1 cellular context compared by ENCODE assay signal in the genomic region with DNA sequence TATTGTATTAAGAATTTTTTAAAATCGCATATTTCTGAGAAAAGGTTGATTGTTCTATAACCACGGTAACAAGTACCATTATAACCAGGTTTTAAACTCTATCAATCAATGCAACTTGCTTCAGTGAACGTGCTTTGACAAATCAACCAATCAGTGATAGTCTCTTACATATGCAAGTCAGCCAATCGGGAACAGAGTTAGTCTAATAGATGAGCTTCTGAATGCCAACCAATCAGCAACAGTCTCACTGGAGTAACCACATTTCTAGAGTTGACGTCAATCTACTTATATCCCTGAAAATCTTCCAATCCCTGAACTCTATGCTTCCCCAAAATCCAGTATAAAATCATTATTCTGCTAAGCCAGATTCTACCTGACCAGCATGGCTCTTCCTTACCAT.
TF ChIP-seq lines count a peak whose summit lies in the region.

No MANE protein-coding gene starts in this region.

TF ChIP-seq in K562, 482 proteins besides CTCF, POLR2A, EP300 and RAD21:
- TF ChIP-seq SRF (CRISPR knock-in tag; IDR thresholded peaks at IDR 0.05) (no peak), ZBED1 (IDR thresholded peaks at IDR 0.05) (no peak), RFX7 (CRISPR knock-in tag; IDR thresholded peaks at IDR 0.05) (no peak), ZNF717 (CRISPR knock-in tag; IDR thresholded peaks at IDR 0.05) (no peak), TEAD1 (CRISPR knock-in tag; IDR thresholded peaks at IDR 0.05) (no peak), GMEB1 (CRISPR knock-in tag; IDR thresholded peaks at IDR 0.05) (no peak), ZNF121 (CRISPR knock-in tag; conservative IDR thresholded peaks at IDR 0.05) (no peak), CAMTA2 (CRISPR knock-in tag; conservative IDR thresholded peaks at IDR 0.05) (no peak), PRPF4 (IDR thresholded peaks at IDR 0.05; ENCODE audit: insufficient read depth, low read depth, low read length, poor library complexity, severe bottlenecking) (no peak), ZNF133 (CRISPR knock-in tag; IDR thresholded peaks at IDR 0.05) (no peak), ZNF316 (IDR thresholded peaks at IDR 0.05) (no peak), CCNT2 (IDR thresholded peaks at IDR 0.05; ENCODE audit: borderline replicate concordance, extremely low read depth, insufficient read length, low read depth, low read length) (no peak), ZNF282 (CRISPR knock-in tag; IDR thresholded peaks at IDR 0.05) (no peak)
- TF ChIP-seq, protein P1, sequence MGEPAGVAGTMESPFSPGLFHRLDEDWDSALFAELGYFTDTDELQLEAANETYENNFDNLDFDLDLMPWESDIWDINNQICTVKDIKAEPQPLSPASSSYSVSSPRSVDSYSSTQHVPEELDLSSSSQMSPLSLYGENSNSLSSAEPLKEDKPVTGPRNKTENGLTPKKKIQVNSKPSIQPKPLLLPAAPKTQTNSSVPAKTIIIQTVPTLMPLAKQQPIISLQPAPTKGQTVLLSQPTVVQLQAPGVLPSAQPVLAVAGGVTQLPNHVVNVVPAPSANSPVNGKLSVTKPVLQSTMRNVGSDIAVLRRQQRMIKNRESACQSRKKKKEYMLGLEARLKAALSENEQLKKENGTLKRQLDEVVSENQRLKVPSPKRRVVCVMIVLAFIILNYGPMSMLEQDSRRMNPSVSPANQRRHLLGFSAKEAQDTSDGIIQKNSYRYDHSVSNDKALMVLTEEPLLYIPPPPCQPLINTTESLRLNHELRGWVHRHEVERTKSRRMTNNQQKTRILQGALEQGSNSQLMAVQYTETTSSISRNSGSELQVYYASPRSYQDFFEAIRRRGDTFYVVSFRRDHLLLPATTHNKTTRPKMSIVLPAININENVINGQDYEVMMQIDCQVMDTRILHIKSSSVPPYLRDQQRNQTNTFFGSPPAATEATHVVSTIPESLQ (CRISPR knock-in tag; IDR thresholded peaks at IDR 0.05) = no peak
